In genomic region chr14:99907761-99908652, GRCh38 we compare ENCODE assay signal across 26 cellular contexts.
"Had no signal": no experiment of that assay in that cellular context is flagged by ENCODE, and none has a peak within 500 bp of the region (broad histone marks: within the 10 kb centered on the region; RNA-seq: fewer than 3 reads in every experiment).

No MANE protein-coding gene starts in this region.

- H3K4me1 ChIP-seq: adrenal gland, breast epithelium had no signal

- DNase-seq: activated B cell treated with CpG ODN at 0.5 μM for 24 hours; activated CD4-positive, alpha-beta memory T cell treated with anti-CD3 and anti-CD28 coated beads for 36 hours; activated CD4-positive, alpha-beta T cell treated with anti-CD3 and anti-CD28 coated beads, Interleukin-2, amount 10 ng/mL, durations not matched to agents 7 days and 5 days; activated CD8-positive, alpha-beta memory T cell treated with anti-CD3 and anti-CD28 coated beads for 24 hours; activated gamma-delta T cell; activated naive CD4-positive, alpha-beta T cell treated with anti-CD3 and anti-CD28 coated beads, Interleukin-2, amount 10 ng/mL, durations not matched to agents 7 days and 5 days; activated naive CD8-positive, alpha-beta T cell treated with anti-CD3 and anti-CD28 coated beads, Interleukin-2, amount 10 ng/mL, durations not matched to agents 7 days and 5 days; activated T-cell treated with anti-CD3 and anti-CD28 coated beads for 4 hours; activated T-cell treated with anti-CD3 and anti-CD28 coated beads, Interleukin-2, amount 50 U/mL, for 48 hours; adrenal gland; anterior cingulate cortex; caudate nucleus; Karpas-422; MM.1S; NCI-H1105; NCI-H1436; NCI-H1694 treated with DMSO at 0.1 percent for 48 hours; NCI-H2029 treated with DMSO at 0.1 percent for 48 hours; NCI-H446; PC-3; SHP77 had no signal

- H3K36me3 Mint-ChIP-seq: activated CD4-positive, alpha-beta memory T cell treated with anti-CD3 and anti-CD28 coated beads for 36 hours; activated naive CD4-positive, alpha-beta T cell treated with anti-CD3 and anti-CD28 coated beads, Interleukin-2, amount 10 ng/mL, durations not matched to agents 7 days and 5 days; activated naive CD8-positive, alpha-beta T cell treated with anti-CD3 and anti-CD28 coated beads, Interleukin-2, amount 10 ng/mL, durations not matched to agents 7 days and 5 days had no signal

- H3K36me3 ChIP-seq: adrenal gland, breast epithelium had no signal

- H3K27ac ChIP-seq: adrenal gland, breast epithelium, SJSA1 had no signal

- H3K9me3 Mint-ChIP-seq: activated T-helper 17 cell treated with anti-CD3 and anti-CD28 coated beads, Interleukin-2, amount 50 U/mL, for 72 hours; T-helper 1 cell treated with Interleukin-12 subunit alpha and Interleukin-12 subunit beta and Interleukin-4 antibody, amounts not matched to agents 30 μg/mL and 1 μg/mL, for 36 hours had no signal

- H3K4me3 ChIP-seq: adrenal gland, breast epithelium, SJSA1 had no signal

- H3K27me3 ChIP-seq: adrenal gland, breast epithelium, SJSA1 had no signal

- H3K9me3 ChIP-seq: adrenal gland, breast epithelium, SJSA1 had no signal

- ATAC-seq: activated T-helper 17 cell treated with anti-CD3 and anti-CD28 coated beads, Interleukin-2, amount 50 U/mL, for 72 hours; PC-3 had no signal

- H3K4me1 Mint-ChIP-seq: activated B cell treated with CpG ODN at 0.5 μM for 24 hours; activated CD4-positive, alpha-beta T cell treated with anti-CD3 and anti-CD28 coated beads, Interleukin-2, amount 10 ng/mL, durations not matched to agents 7 days and 5 days; activated naive CD4-positive, alpha-beta T cell treated with anti-CD3 and anti-CD28 coated beads, Interleukin-2, amount 10 ng/mL, durations not matched to agents 7 days and 5 days; activated naive CD8-positive, alpha-beta T cell treated with anti-CD3 and anti-CD28 coated beads, Interleukin-2, amount 10 ng/mL, durations not matched to agents 7 days and 5 days; activated T-helper 17 cell treated with anti-CD3 and anti-CD28 coated beads, Interleukin-2, amount 50 U/mL, for 72 hours had no signal

- FAIRE-seq: RCC 7860 had no signal

- H3K4me3 Mint-ChIP-seq: activated B cell treated with CpG ODN at 0.5 μM for 24 hours; activated CD4-positive, alpha-beta memory T cell treated with anti-CD3 and anti-CD28 coated beads for 36 hours; activated CD4-positive, alpha-beta T cell treated with anti-CD3 and anti-CD28 coated beads, Interleukin-2, amount 10 ng/mL, durations not matched to agents 7 days and 5 days; activated naive CD4-positive, alpha-beta T cell treated with anti-CD3 and anti-CD28 coated beads, Interleukin-2, amount 10 ng/mL, durations not matched to agents 7 days and 5 days; activated naive CD8-positive, alpha-beta T cell treated with anti-CD3 and anti-CD28 coated beads, Interleukin-2, amount 10 ng/mL, durations not matched to agents 7 days and 5 days; activated T-helper 17 cell treated with anti-CD3 and anti-CD28 coated beads, Interleukin-2, amount 50 U/mL, for 72 hours; T-helper 1 cell treated with Interleukin-12 subunit alpha and Interleukin-12 subunit beta and Interleukin-4 antibody, amounts not matched to agents 30 μg/mL and 1 μg/mL, for 36 hours had no signal

- H3K27ac Mint-ChIP-seq: activated B cell treated with CpG ODN at 0.5 μM for 24 hours; activated CD4-positive, alpha-beta memory T cell treated with anti-CD3 and anti-CD28 coated beads for 36 hours; activated CD4-positive, alpha-beta T cell treated with anti-CD3 and anti-CD28 coated beads, Interleukin-2, amount 10 ng/mL, durations not matched to agents 7 days and 5 days; activated naive CD4-positive, alpha-beta T cell treated with anti-CD3 and anti-CD28 coated beads, Interleukin-2, amount 10 ng/mL, durations not matched to agents 7 days and 5 days; activated naive CD8-positive, alpha-beta T cell treated with anti-CD3 and anti-CD28 coated beads, Interleukin-2, amount 10 ng/mL, durations not matched to agents 7 days and 5 days; activated T-helper 17 cell treated with anti-CD3 and anti-CD28 coated beads, Interleukin-2, amount 50 U/mL, for 72 hours; T-helper 1 cell treated with Interleukin-12 subunit alpha and Interleukin-12 subunit beta and Interleukin-4 antibody, amounts not matched to agents 30 μg/mL and 1 μg/mL, for 36 hours had no signal
